ENCODE assay signal across 8 cellular contexts in the genomic region with DNA sequence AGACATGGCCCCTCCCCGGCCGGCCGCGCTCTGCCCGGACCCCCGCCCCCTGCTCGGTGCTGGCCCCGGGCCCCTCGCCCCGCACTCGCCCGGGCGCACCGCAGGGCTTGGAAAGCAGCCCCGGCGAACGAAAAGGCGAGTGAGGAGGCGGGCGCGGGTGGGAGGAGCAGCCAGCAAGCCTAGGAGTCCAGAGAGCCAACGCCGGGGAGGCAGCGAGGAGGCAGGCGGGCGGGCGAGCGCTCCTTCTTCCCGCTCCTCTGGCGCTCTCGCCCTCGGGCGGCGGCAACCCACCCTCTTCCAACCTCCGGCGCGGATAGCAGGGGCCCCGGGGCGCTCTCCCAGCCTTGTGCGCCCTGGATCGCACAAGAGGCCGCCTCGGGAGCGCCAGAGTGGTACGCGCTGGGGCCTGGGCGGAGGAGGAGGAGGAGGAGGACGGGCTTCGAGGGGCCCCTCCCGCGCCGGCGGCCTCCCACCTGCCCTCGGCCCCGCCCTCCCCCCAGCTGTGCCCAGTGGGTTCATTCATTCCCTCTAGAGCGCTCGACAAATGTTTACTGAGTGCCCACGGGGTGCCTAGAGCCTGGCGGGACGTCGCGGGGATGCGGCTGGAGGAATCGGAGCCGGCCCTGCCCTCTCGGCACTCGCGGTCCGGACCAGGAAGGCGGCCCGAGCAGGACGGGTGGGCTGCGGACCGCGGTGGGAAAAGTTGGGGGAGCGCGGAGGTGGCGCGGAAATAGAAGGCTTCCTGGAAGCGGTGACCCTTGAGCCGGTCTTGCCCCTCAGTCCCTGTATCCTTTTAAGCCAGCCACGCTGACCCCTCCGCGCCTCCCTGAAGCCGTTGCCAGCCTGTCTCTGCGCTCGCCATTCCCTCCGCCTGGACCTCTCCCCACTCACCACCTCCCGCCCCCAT. TPM values are rescaled to one million over a fixed set of nuclear protein-coding genes. Genes with fewer than 3 reads are reported as not detected.
DNase-seq lines count a peak whose midpoint lies in the region; ATAC-seq and TF ChIP-seq lines count a peak whose summit lies in the region.

A gene (minus strand): TSS at position 391 of the 907 bp plus-strand sequence. CDS start 519 bp downstream, outside the sequence.

- BruUV-seq in A673 (replicated peaks; lab: Mats Ljungman, UMichigan): no TSS peak

- no peak within 1 kb of the TSS for H3K27ac Mint-ChIP-seq in mesothelial cell of epicardium

- TF ChIP-seq CTCF in A673 (conservative IDR thresholded peaks at IDR 0.05; ENCODE audit: low read depth, low read length): no peak
- TF ChIP-seq CTCF in KMS-11 (conservative IDR thresholded peaks at IDR 0.05; ENCODE audit: low read depth, low read length): no peak
- TF ChIP-seq CTCF in mesothelial cell of epicardium (IDR thresholded peaks at IDR 0.05; ENCODE audit: unreplicated experiment): no peak

- H3K4me1 Mint-ChIP-seq in mesothelial cell of epicardium: peaks cover 50% of the 10 kb centered on the region

- peaks cover 7% of the 10 kb centered on the region for H3K4me1 ChIP-seq in A673 (ENCODE audit: insufficient read depth, low read length, poor library complexity, severe bottlenecking)
- peaks cover 25% of the 10 kb centered on the region for H3K4me1 ChIP-seq in KMS-11 (ENCODE audit: low read depth, poor library complexity, severe bottlenecking)
- H3K4me1 ChIP-seq in duodenal mucosa (ENCODE audit: control insufficient read depth in 1 of 2, insufficient read depth in 2 of 2, low read length in 2 of 2): no peaks in the 10 kb centered on the region

- no peaks in the 10 kb centered on the region for H3K36me3 ChIP-seq in A673 (ENCODE audit: insufficient read depth, low read length, poor library complexity, severe bottlenecking)
- H3K36me3 ChIP-seq in KMS-11 (ENCODE audit: insufficient read depth): no peaks in the 10 kb centered on the region
- no peaks in the 10 kb centered on the region for H3K36me3 ChIP-seq in duodenal mucosa (ENCODE audit: control insufficient read depth in 1 of 2, insufficient read depth in 2 of 2, low read length in 2 of 2)

- H3K27me3 Mint-ChIP-seq in mesothelial cell of epicardium (ENCODE audit: low read depth): peaks cover 36% of the 10 kb centered on the region

- H3K9me3 Mint-ChIP-seq in mesothelial cell of epicardium: no peaks in the 10 kb centered on the region

- H3K27me3 ChIP-seq in A673 (replicated peaks; ENCODE audit: insufficient read depth, low read depth, low read length, poor library complexity) (peaks cover 64% of the 10 kb centered on the region), KMS-11 (ENCODE audit: insufficient read depth, low read depth) (no peaks in the 10 kb centered on the region), duodenal mucosa (ENCODE audit: control insufficient read depth in 1 of 2, insufficient read depth in 2 of 2, low read length in 2 of 2) (peaks cover 34 to 43% of the 10 kb centered on the region in 2 donors)

- CTCF ChIA-PET in A673 (lab: Charles Lee): no interaction called here

- H3K27ac ChIP-seq in A673 (ENCODE audit: low read depth, low read length, poor library complexity, severe bottlenecking) (no peak within 1 kb of the TSS), KMS-11 (no peak within 1 kb of the TSS), duodenal mucosa (ENCODE audit: low read depth, low read length) (no peak within 1 kb of the TSS)

- POLR2A ChIA-PET in A673 (lab: Charles Lee; ENCODE audit: low non-redundant PET): no interaction called here

- peak within 1 kb of the TSS; percentile 47; the same call in 1 of the 2 replicates for H2AFZ ChIP-seq in KMS-11 (ENCODE audit: low read depth)

- ATAC-seq in GM21447 (IDR thresholded peaks at IDR 0.05; ENCODE audit: unreplicated experiment) (no peak), HG03196 (IDR thresholded peaks at IDR 0.05; ENCODE audit: unreplicated experiment) (no peak)

- H3K79me2 ChIP-seq in KMS-11 (ENCODE audit: insufficient read depth, low read depth): no peaks in the 10 kb centered on the region

- DNase-seq in A673 (ENCODE audit: low spot score) (peak; percentile 60), mesothelial cell of epicardium (ENCODE audit: low spot score in 2 of 2, unreplicated experiment in 2 of 2) (peak in 1 of 2 experiments; percentile 66)
- no peak for DNase-seq in activated CD4-positive, alpha-beta T cell treated with anti-CD3 and anti-CD28 coated beads for 48 hours
- no peak for DNase-seq in activated CD8-positive, alpha-beta memory T cell treated with anti-CD3 and anti-CD28 coated beads, Interleukin-2, amount 50 U/mL, for 48 hours

- intact Hi-C loops in A673 (cut with micrococcal nuclease; ENCODE audit: unreplicated experiment): no loop called here

- peak within 1 kb of the TSS; percentile 78 for H3K4me3 Mint-ChIP-seq in mesothelial cell of epicardium

- no peaks in the 10 kb centered on the region for H4K20me1 ChIP-seq in KMS-11 (ENCODE audit: insufficient read depth)

- H3K4me2 ChIP-seq in KMS-11: peak within 1 kb of the TSS; percentile 30; the same call in 1 of the 2 replicates

- H3K9ac ChIP-seq in KMS-11 (no peak within 1 kb of the TSS), duodenal mucosa (ENCODE audit: low read depth in 1 of 2, low read length in 2 of 2) (no peak within 1 kb of the TSS)

- no peaks in the 10 kb centered on the region for H3K9me3 ChIP-seq in A673 (ENCODE audit: low read depth, low read length, poor library complexity, severe bottlenecking)
- no peaks in the 10 kb centered on the region for H3K9me3 ChIP-seq in duodenal mucosa (ENCODE audit: control insufficient read depth in 1 of 2, low read length in 2 of 2)

- H3K36me3 Mint-ChIP-seq in mesothelial cell of epicardium: no peaks in the 10 kb centered on the region

- H3K4me3 ChIP-seq in A673 (ENCODE audit: low read depth, low read length, poor library complexity, severe bottlenecking) (peak within 1 kb of the TSS; percentile 50), KMS-11 (IDR thresholded peaks at IDR 0.05; ENCODE audit: insufficient read depth, low read depth, low read length) (no peak within 1 kb of the TSS), duodenal mucosa (ENCODE audit: low read depth in 1 of 2, low read length in 2 of 2) (peak within 1 kb of the TSS; percentile 22 to 36)

RNA-seq across cellular contexts. Expression of the gene that starts here (rescaled TPM):
- total RNA-seq in A673 (2021): 7.5 and 18.9 TPM in 2 replicates
- total RNA-seq in mesothelial cell of epicardium: 22.2 to 23.8 TPM (median 23.0 TPM) in 3 replicates
